In genomic region chr6:41335296-41335695, GRCh38 we compare ENCODE assay signal across 2 cellular contexts.
TF ChIP-seq lines count a peak whose summit lies in the region.

Gene NCR2 (plus strand): TSS chr6:41335608. CDS start chr6:41335877, 269 bp downstream.

TF ChIP-seq in GM12878, 131 proteins besides CTCF, POLR2A, EP300 and RAD21:
- no peak for TF ChIP-seq TARDBP (IDR thresholded peaks at IDR 0.05; ENCODE audit: borderline replicate concordance)
- TF ChIP-seq IKZF1 (conservative IDR thresholded peaks at IDR 0.05) = peak; percentile 39; the same call in 1 of the 2 replicates
- TF ChIP-seq CEBPB (IDR thresholded peaks at IDR 0.05; ENCODE audit: borderline replicate concordance in 1 of 2, low read depth in 2 of 2, low read length in 2 of 2) = no peak
- TF ChIP-seq MEF2B (IDR thresholded peaks at IDR 0.05; ENCODE audit: partially characterized antibody, poor library complexity, severe bottlenecking) = no peak
- TF ChIP-seq ZNF687 (IDR thresholded peaks at IDR 0.05) = 0 out of 2 replicates have a peak, but pooled peaks have one; percentile 4
- no peak for TF ChIP-seq NFXL1 (IDR thresholded peaks at IDR 0.05; ENCODE audit: borderline replicate concordance)
- 0 out of 2 replicates have a peak, but pooled peaks have one; percentile 29 for TF ChIP-seq DPF2 (IDR thresholded peaks at IDR 0.05)
- no peak for TF ChIP-seq USF1 (IDR thresholded peaks at IDR 0.05; ENCODE audit: borderline replicate concordance, extremely low read length, insufficient read depth, low read depth, low read length)
- no peak for TF ChIP-seq CBX3 (IDR thresholded peaks at IDR 0.05; ENCODE audit: borderline replicate concordance, low read depth)
- no peak for TF ChIP-seq BHLHE40 (IDR thresholded peaks at IDR 0.05; ENCODE audit: borderline replicate concordance in 1 of 2, low read depth in 2 of 2, low read length in 1 of 2)
- TF ChIP-seq CHD2 (IDR thresholded peaks at IDR 0.05; ENCODE audit: borderline replicate concordance, low read depth, low read length) = no peak

TF ChIP-seq in SK-N-SH treated with all-trans-retinoic acid at 6 μM for 48 hours, 23 proteins besides CTCF, POLR2A, EP300 and RAD21:
- TF ChIP-seq ISL1 (CRISPR knock-in tag; IDR thresholded peaks at IDR 0.05) (no peak), ZNF8 (CRISPR knock-in tag; IDR thresholded peaks at IDR 0.05) (no peak), BACH2 (CRISPR knock-in tag; IDR thresholded peaks at IDR 0.05; ENCODE audit: borderline replicate concordance) (no peak), ZFP30 (CRISPR knock-in tag; IDR thresholded peaks at IDR 0.05) (no peak), ZNF565 (CRISPR knock-in tag; conservative IDR thresholded peaks at IDR 0.05; ENCODE audit: low read depth) (no peak), POU6F1 (CRISPR knock-in tag; IDR thresholded peaks at IDR 0.05; ENCODE audit: borderline replicate concordance, low read depth) (no peak), TCF4 (CRISPR knock-in tag; IDR thresholded peaks at IDR 0.05; ENCODE audit: borderline replicate concordance) (no peak), SNAI2 (CRISPR knock-in tag; IDR thresholded peaks at IDR 0.05) (no peak), CSDC2 (CRISPR knock-in tag; IDR thresholded peaks at IDR 0.05) (no peak), ARNTL (CRISPR knock-in tag; IDR thresholded peaks at IDR 0.05; ENCODE audit: borderline replicate concordance, low read depth) (no peak), PATZ1 (CRISPR knock-in tag; IDR thresholded peaks at IDR 0.05; ENCODE audit: borderline replicate concordance) (no peak), CREB5 (CRISPR knock-in tag; IDR thresholded peaks at IDR 0.05; ENCODE audit: low read depth) (no peak), GLIS3 (CRISPR knock-in tag; IDR thresholded peaks at IDR 0.05) (no peak), TSHZ2 (CRISPR knock-in tag; IDR thresholded peaks at IDR 0.05) (no peak)
